9 cellular contexts compared by ENCODE assay signal in genomic region chr4:17385403-17385802, GRCh38.
DNase-seq lines count a peak whose midpoint lies in the region; ATAC-seq and TF ChIP-seq lines count a peak whose summit lies in the region.
"Had no signal": no experiment of that assay in that cellular context is flagged by ENCODE, and none has a peak within 500 bp of the region (broad histone marks: within the 10 kb centered on the region; RNA-seq: fewer than 3 reads in every experiment).

No MANE protein-coding gene starts in this region.

- CTCF ChIA-PET in CD8-positive, alpha-beta T cell (lab: Charles Lee), result interaction anchor here (0.7 to 1.1 kb wide), 3 partner anchors 10 to 61 kb away, joined by 3 read pairs; no protein-coding TSS in a partner anchor

- no peak overlapping the region for H3K27ac Mint-ChIP-seq in CD8-positive, alpha-beta T cell
- H3K27ac Mint-ChIP-seq in CD14-positive monocyte (no peak overlapping the region), endodermal cell (no peak overlapping the region)
- H3K27ac Mint-ChIP-seq: dendritic cell treated with granulocyte-macrophage colony-stimulating factor and Interleukin-4, amounts not matched to agents 40 ng/mL and 50 ng/mL, for 4 days had no signal

- H3K27ac ChIP-seq in CD8-positive, alpha-beta T cell (ENCODE audit: low read depth, low read length), result no peak overlapping the region
- no peak overlapping the region for H3K27ac ChIP-seq in endodermal cell (ENCODE audit: low read depth, low read length)

- no peak overlapping the region for H3K4me3 ChIP-seq in CD8-positive, alpha-beta T cell (ENCODE audit: low read depth, low read length)
- H3K4me3 ChIP-seq in endodermal cell (ENCODE audit: low read length), result no peak overlapping the region

- H3K4me1 ChIP-seq in CD8-positive, alpha-beta T cell (ENCODE audit: insufficient read depth, low read length), result no peaks in the 10 kb centered on the region
- no peaks in the 10 kb centered on the region for H3K4me1 ChIP-seq in endodermal cell (ENCODE audit: control insufficient read depth, insufficient read depth, low read length)

- H3K9me3 Mint-ChIP-seq in CD8-positive, alpha-beta T cell, result no peaks in the 10 kb centered on the region
- H3K9me3 Mint-ChIP-seq in CD14-positive monocyte, result peaks cover 0 to 11% (median 6%) of the 10 kb centered on the region in 7 donors
- no peaks in the 10 kb centered on the region for H3K9me3 Mint-ChIP-seq in endodermal cell

- H3K27me3 Mint-ChIP-seq in CD8-positive, alpha-beta T cell (ENCODE audit: low read depth), result no peaks in the 10 kb centered on the region
- no peaks in the 10 kb centered on the region for H3K27me3 Mint-ChIP-seq in CD14-positive monocyte (ENCODE audit: low read depth in 3 of 3)
- H3K27me3 Mint-ChIP-seq in endodermal cell (ENCODE audit: insufficient read depth), result no peaks in the 10 kb centered on the region
- H3K27me3 Mint-ChIP-seq: dendritic cell treated with granulocyte-macrophage colony-stimulating factor and Interleukin-4, amounts not matched to agents 40 ng/mL and 50 ng/mL, for 4 days had no signal

- no peaks in the 10 kb centered on the region for H3K36me3 ChIP-seq in CD8-positive, alpha-beta T cell (ENCODE audit: insufficient read depth, low read length)
- no peaks in the 10 kb centered on the region for H3K36me3 ChIP-seq in endodermal cell (ENCODE audit: control insufficient read depth, insufficient read depth, low read length)

- ATAC-seq in CD8-positive, alpha-beta T cell, result no peak
- peak; percentile 75 for ATAC-seq in GM18909 (IDR thresholded peaks at IDR 0.05; ENCODE audit: poor library complexity, unreplicated experiment)
- peak; percentile 76 for ATAC-seq in HG03460 (IDR thresholded peaks at IDR 0.05; ENCODE audit: unreplicated experiment)
- ATAC-seq in HG02588 (IDR thresholded peaks at IDR 0.05; ENCODE audit: unreplicated experiment), result no peak

- TF ChIP-seq CTCF in CD8-positive, alpha-beta T cell (IDR thresholded peaks at IDR 0.05), result no peak
- TF ChIP-seq CTCF in CD14-positive monocyte (IDR thresholded peaks at IDR 0.05), result no peak
- no peak for TF ChIP-seq CTCF in endodermal cell (conservative IDR thresholded peaks at IDR 0.05)

- H3K4me3 Mint-ChIP-seq in CD8-positive, alpha-beta T cell, result peak overlapping the region; percentile 54
- H3K4me3 Mint-ChIP-seq in CD14-positive monocyte (no peak overlapping the region), endodermal cell (no peak overlapping the region)
- H3K4me3 Mint-ChIP-seq: dendritic cell treated with granulocyte-macrophage colony-stimulating factor and Interleukin-4, amounts not matched to agents 40 ng/mL and 50 ng/mL, for 4 days had no signal

- POLR2A ChIA-PET in CD8-positive, alpha-beta T cell (lab: Charles Lee), result no interaction called here

- H3K4me1 Mint-ChIP-seq in CD8-positive, alpha-beta T cell (ENCODE audit: low read depth), result peaks cover 15% of the 10 kb centered on the region
- no peaks in the 10 kb centered on the region for H3K4me1 Mint-ChIP-seq in CD14-positive monocyte
- H3K4me1 Mint-ChIP-seq in endodermal cell, result no peaks in the 10 kb centered on the region

- 84 to 100% methylated on average over 2 of the region's 2 CpGs for WGBS in endodermal cell (ENCODE audit: insufficient coverage in 1 of 2, insufficient read length in 1 of 2), 2 experiments

- H3K36me3 Mint-ChIP-seq in CD8-positive, alpha-beta T cell, result no peaks in the 10 kb centered on the region
- H3K36me3 Mint-ChIP-seq in CD14-positive monocyte (no peaks in the 10 kb centered on the region), endodermal cell (ENCODE audit: low read depth) (no peaks in the 10 kb centered on the region)

- H3K9ac ChIP-seq in endodermal cell (ENCODE audit: extremely low read depth, low read length, poor library complexity, severe bottlenecking), result no peak overlapping the region

- intact Hi-C loops in CD8-positive, alpha-beta T cell (cut with DNase I, micrococcal nuclease), result no loop called here
- intact Hi-C loops in CD14-positive monocyte (cut with micrococcal nuclease), result no loop called here

- no peaks in the 10 kb centered on the region for H3K27me3 ChIP-seq in CD8-positive, alpha-beta T cell (ENCODE audit: insufficient read depth, low read length)
- no peaks in the 10 kb centered on the region for H3K27me3 ChIP-seq in endodermal cell (ENCODE audit: control insufficient read depth, insufficient read depth, low read length, poor library complexity, severe bottlenecking)

- DNase-seq in CD8-positive, alpha-beta T cell, result peak in 2 of 7 experiments; percentile 1 to 13
- peak; percentile 1 for DNase-seq in amniotic epithelial cell (ENCODE audit: low read depth)
- DNase-seq in myocyte (ENCODE audit: low read depth), result peak; percentile 13
- no peak for DNase-seq in CD14-positive monocyte (ENCODE audit: low spot score)
- DNase-seq in endodermal cell, result no peak

- H3K9me3 ChIP-seq in CD8-positive, alpha-beta T cell (ENCODE audit: low read length), result no peaks in the 10 kb centered on the region
- no peaks in the 10 kb centered on the region for H3K9me3 ChIP-seq in endodermal cell (ENCODE audit: control insufficient read depth, low read length)

Comparison
In these comparisons a context has a peak if more than half of its experiments do, and no peak if none do; other contexts are left out.
1. ATAC-seq: peak in GM18909 (single experiment) and HG03460 (single experiment); none in CD8-positive, alpha-beta T cell (single experiment) and HG02588 (single experiment).
2. DNase-seq: peak in amniotic epithelial cell (single experiment) and myocyte (single experiment); none in CD14-positive monocyte (single experiment) and endodermal cell (single experiment).